ENCODE assay signal across 1 cellular context in the genomic region with DNA sequence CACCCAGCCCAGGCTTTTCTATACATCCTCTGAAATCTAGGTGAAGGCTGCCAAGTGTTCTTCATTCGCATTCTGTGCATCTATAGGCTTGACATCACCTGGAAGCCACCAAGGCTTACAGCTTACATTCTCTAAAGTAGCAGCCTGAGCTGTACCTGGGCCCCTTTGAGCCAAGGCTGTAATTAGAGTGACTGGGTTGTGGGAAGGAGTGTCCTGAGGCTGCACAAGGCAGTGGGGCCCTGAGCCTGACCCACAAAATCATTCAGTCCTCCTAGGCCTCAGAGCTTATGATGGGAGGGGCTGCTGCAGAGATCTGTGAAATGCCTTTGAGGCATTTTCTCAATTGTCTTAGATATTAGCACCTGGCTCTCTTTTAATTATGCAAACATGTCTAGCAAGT.
TF ChIP-seq lines count a peak whose summit lies in the region.

No MANE protein-coding gene starts in this region.

TF ChIP-seq in GM12878, 131 proteins besides CTCF, POLR2A, EP300 and RAD21 (continued from another document):
- TF ChIP-seq, protein P1, sequence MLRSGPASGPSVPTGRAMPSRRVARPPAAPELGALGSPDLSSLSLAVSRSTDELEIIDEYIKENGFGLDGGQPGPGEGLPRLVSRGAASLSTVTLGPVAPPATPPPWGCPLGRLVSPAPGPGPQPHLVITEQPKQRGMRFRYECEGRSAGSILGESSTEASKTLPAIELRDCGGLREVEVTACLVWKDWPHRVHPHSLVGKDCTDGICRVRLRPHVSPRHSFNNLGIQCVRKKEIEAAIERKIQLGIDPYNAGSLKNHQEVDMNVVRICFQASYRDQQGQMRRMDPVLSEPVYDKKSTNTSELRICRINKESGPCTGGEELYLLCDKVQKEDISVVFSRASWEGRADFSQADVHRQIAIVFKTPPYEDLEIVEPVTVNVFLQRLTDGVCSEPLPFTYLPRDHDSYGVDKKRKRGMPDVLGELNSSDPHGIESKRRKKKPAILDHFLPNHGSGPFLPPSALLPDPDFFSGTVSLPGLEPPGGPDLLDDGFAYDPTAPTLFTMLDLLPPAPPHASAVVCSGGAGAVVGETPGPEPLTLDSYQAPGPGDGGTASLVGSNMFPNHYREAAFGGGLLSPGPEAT (IDR thresholded peaks at IDR 0.05; ENCODE audit: low read depth) = no peak
- TF ChIP-seq, protein P2, sequence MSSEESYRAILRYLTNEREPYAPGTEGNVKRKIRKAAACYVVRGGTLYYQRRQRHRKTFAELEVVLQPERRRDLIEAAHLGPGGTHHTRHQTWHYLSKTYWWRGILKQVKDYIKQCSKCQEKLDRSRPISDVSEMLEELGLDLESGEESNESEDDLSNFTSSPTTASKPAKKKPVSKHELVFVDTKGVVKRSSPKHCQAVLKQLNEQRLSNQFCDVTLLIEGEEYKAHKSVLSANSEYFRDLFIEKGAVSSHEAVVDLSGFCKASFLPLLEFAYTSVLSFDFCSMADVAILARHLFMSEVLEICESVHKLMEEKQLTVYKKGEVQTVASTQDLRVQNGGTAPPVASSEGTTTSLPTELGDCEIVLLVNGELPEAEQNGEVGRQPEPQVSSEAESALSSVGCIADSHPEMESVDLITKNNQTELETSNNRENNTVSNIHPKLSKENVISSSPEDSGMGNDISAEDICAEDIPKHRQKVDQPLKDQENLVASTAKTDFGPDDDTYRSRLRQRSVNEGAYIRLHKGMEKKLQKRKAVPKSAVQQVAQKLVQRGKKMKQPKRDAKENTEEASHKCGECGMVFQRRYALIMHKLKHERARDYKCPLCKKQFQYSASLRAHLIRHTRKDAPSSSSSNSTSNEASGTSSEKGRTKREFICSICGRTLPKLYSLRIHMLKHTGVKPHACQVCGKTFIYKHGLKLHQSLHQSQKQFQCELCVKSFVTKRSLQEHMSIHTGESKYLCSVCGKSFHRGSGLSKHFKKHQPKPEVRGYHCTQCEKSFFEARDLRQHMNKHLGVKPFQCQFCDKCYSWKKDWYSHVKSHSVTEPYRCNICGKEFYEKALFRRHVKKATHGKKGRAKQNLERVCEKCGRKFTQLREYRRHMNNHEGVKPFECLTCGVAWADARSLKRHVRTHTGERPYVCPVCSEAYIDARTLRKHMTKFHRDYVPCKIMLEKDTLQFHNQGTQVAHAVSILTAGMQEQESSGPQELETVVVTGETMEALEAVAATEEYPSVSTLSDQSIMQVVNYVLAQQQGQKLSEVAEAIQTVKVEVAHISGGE (CRISPR knock-in tag; IDR thresholded peaks at IDR 0.05) = no peak
